In the genomic region with DNA sequence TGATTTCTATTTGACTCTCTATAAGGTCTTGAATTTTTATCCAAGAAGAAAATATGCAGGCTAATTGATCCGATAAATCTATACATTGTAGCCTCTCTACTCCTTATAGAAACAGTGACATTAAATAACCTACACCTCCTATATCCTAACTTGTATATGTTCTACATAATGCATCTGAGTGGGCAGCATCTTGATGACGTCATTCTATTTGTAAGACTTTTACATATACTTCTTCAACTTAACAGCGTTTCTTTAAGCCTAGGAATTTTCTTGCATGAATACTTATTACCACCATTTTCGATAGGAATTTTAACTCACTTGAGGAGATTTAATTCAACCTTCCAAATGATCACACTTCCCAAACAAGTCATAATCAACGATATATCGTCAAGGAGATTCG, we compare ENCODE assay signal across 6 cellular contexts.
"Had no signal": no experiment of that assay in that cellular context is flagged by ENCODE, and none has a peak within 500 bp of the region (broad histone marks: within the 10 kb centered on the region; RNA-seq: fewer than 3 reads in every experiment).

No MANE protein-coding gene starts in this region.

- H3K4me2 ChIP-seq: KMS-11 had no signal

- H3K27ac ChIP-seq: HL-60, KMS-11 had no signal

- DNase-seq: IMR-90, KBM-7, KG1 had no signal

- H3K9ac ChIP-seq: KMS-11 had no signal

- FAIRE-seq: HTR-8/SVneo had no signal
